ENCODE assay signal across 9 cellular contexts in genomic region chr11:8206251-8207079, GRCh38. TPM values are rescaled to one million over a fixed set of nuclear protein-coding genes. Genes with fewer than 3 reads are reported as not detected.
A peak's percentile ranks its signal among the peaks of the same experiment; 100 is the strongest.
DNase-seq lines count a peak whose midpoint lies in the region; ATAC-seq, FAIRE-seq and TF ChIP-seq lines count a peak whose summit lies in the region.
"Had no signal": no experiment of that assay in that cellular context is flagged by ENCODE, and none has a peak within 500 bp of the region (broad histone marks: within the 10 kb centered on the region; RNA-seq: fewer than 3 reads in every experiment).

No MANE protein-coding gene starts in this region.

- peaks cover 3% of the 10 kb centered on the region for H3K36me3 Mint-ChIP-seq in IgD-negative memory B cell

- H3F3A ChIP-seq in SK-N-SH (replicated peaks; ENCODE audit: insufficient read depth): no peaks in the 10 kb centered on the region

- TF ChIP-seq EP300 in SK-N-SH (IDR thresholded peaks at IDR 0.05; ENCODE audit: borderline replicate concordance in 1 of 2, low read depth in 1 of 2, low read length in 1 of 2): peak in 1 of 2 experiments; percentile 77; a peak in 2 of 4 replicates

- no peaks in the 10 kb centered on the region for H3K36me3 ChIP-seq in SK-N-SH (replicated peaks in 1 of 2; ENCODE audit: control insufficient read depth in 1 of 2, insufficient read depth in 2 of 2, low read length in 1 of 2)

- no peaks in the 10 kb centered on the region for H3K9me3 Mint-ChIP-seq in IgD-negative memory B cell

- no peaks in the 10 kb centered on the region for H4K20me1 ChIP-seq in SK-N-SH (ENCODE audit: insufficient read depth)

- CTCF ChIA-PET in SK-N-SH (lab: Yijun Ruan, JAX): interaction anchor here (0.8 to 7.1 kb wide), 15 partner anchors 10 to 360 kb away, joined by 3 to 33 read pairs (median 5); partner anchors contain the start of gene LMO1

- H3K4me3 Mint-ChIP-seq in IgD-negative memory B cell: peak overlapping the region; percentile 54 to 91 (median 74)

- no peaks in the 10 kb centered on the region for H3K79me2 ChIP-seq in SK-N-SH (ENCODE audit: insufficient read depth)

- H3K4me3 ChIP-seq in SK-N-SH (ENCODE audit: low read depth in 2 of 2, low read length in 1 of 2): peak overlapping the region in 1 of 2 experiments; percentile 21; a peak in 1 of 4 replicates

- no peak for TF ChIP-seq RAD21 in SK-N-SH (IDR thresholded peaks at IDR 0.05; ENCODE audit: low read length)

- H3K9ac ChIP-seq in SK-N-SH: no peak overlapping the region

- H3K9me2 ChIP-seq in SK-N-SH: no peaks in the 10 kb centered on the region

- H2AFZ ChIP-seq in SK-N-SH (ENCODE audit: low read depth): no peak overlapping the region

- intact Hi-C loops in Right ventricle myocardium superior (cut with DNase I): no loop called here

- POLR2A ChIA-PET in SK-N-SH (lab: Yijun Ruan, JAX): interaction anchor here (0.6 to 3.3 kb wide), 9 partner anchors 9 to 769 kb away, joined by 3 to 16 read pairs (median 4); partner anchors contain the start of gene LMO1

- peak overlapping the region in 1 of 2 experiments; percentile 98; a peak in 2 of 4 replicates for H3K27ac ChIP-seq in SK-N-SH (ENCODE audit: low read depth in 2 of 2, low read length in 1 of 2)

- no peak overlapping the region for H3K4me2 ChIP-seq in SK-N-SH

- DNase-seq in SK-N-SH (peak; percentile 92), Right ventricle myocardium superior (peak; percentile 69), pulmonary artery endothelial cell (ENCODE audit: low read depth, low spot score) (peak; percentile 77), urothelium cell line (ENCODE audit: low spot score) (no peak)
- no peak for DNase-seq in activated CD4-positive, CD25-positive, alpha-beta regulatory T cell (lab: John Stamatoyannopoulos, UW)

- ATAC-seq in Right ventricle myocardium superior (ENCODE audit: poor library complexity) (peak; percentile 74), GM21528 (IDR thresholded peaks at IDR 0.05; ENCODE audit: low FRiP score, unreplicated experiment) (no peak), HG03432 (IDR thresholded peaks at IDR 0.05; ENCODE audit: unreplicated experiment) (no peak)

- peaks cover 0 to 27% of the 10 kb centered on the region in 2 experiments; a peak in 2 of 4 replicates for H3K4me1 ChIP-seq in SK-N-SH (ENCODE audit: control insufficient read depth in 1 of 2, insufficient read depth in 2 of 2, low read depth in 1 of 2, low read length in 1 of 2)

- H3K27ac Mint-ChIP-seq in IgD-negative memory B cell: peak overlapping the region in 2 of 3 donors; percentile 36 to 58

- H3K27me3 Mint-ChIP-seq in IgD-negative memory B cell: peaks cover 3% of the 10 kb centered on the region

- no peak for TF ChIP-seq CTCF in SK-N-SH (IDR thresholded peaks at IDR 0.05)

- 48% methylated on average over 25 of the region's 31 CpGs for WGBS in SK-N-SH (ENCODE audit: low lambda C conversion rate)

- no peaks in the 10 kb centered on the region for H3K9me3 ChIP-seq in SK-N-SH

- no peaks in the 10 kb centered on the region; the same call in 1 of the 2 replicates for H3K27me3 ChIP-seq in SK-N-SH (ENCODE audit: insufficient read depth)

- H3K4me1 Mint-ChIP-seq in IgD-negative memory B cell: peaks cover 12 to 22% (median 17%) of the 10 kb centered on the region in 3 donors

- no peak for FAIRE-seq in urothelium cell line (lab: Jason Lieb, UNC)
- FAIRE-seq: islet of Langerhans had no signal

TF ChIP-seq in SK-N-SH, 30 proteins besides CTCF, POLR2A, EP300 and RAD21:
- peak; percentile 61; the same call in 1 of the 2 replicates for TF ChIP-seq MXI1 (IDR thresholded peaks at IDR 0.05; ENCODE audit: low read depth, low read length)
- peak; percentile 32; the same call in 1 of the 2 replicates for TF ChIP-seq TCF12 (IDR thresholded peaks at IDR 0.05)
- TF ChIP-seq CHD2 (IDR thresholded peaks at IDR 0.05; ENCODE audit: low read length, partially characterized antibody): peak; percentile 72
- peak; percentile 94 for TF ChIP-seq RCOR1 (IDR thresholded peaks at IDR 0.05; ENCODE audit: low read length)
- TF ChIP-seq TAF1 (IDR thresholded peaks at IDR 0.05; ENCODE audit: borderline replicate concordance, low read depth, low read length): no peak
- TF ChIP-seq SIN3A (IDR thresholded peaks at IDR 0.05; ENCODE audit: borderline replicate concordance, low read depth, low read length): no peak
- TF ChIP-seq SMC3 (IDR thresholded peaks at IDR 0.05; ENCODE audit: low read depth, low read length): no peak
- peak; percentile 42; the same call in 1 of the 2 replicates for TF ChIP-seq POLR2AphosphoS5 (IDR thresholded peaks at IDR 0.05; ENCODE audit: low read depth, low read length)
- peak; percentile 98 for TF ChIP-seq GATA2 (CRISPR knock-in tag; IDR thresholded peaks at IDR 0.05)

RNA-seq across cellular contexts. Expression of gene RIC3, which starts 37.6 kb away (rescaled TPM):
- polyA plus RNA-seq in IgD-negative memory B cell (5.5 TPM), SK-N-SH (2012; rRNA removed) (0.54 and 1.2 TPM in 2 replicates)
- 0.84 and 1.2 TPM in 2 replicates for polyA plus RNA-seq in SK-N-SH (2012; cell fraction: cytosol; rRNA removed)
- 2.8 and 4.4 TPM in 2 replicates for polyA plus RNA-seq in SK-N-SH (2012; cell fraction: nucleus; rRNA removed)
- total RNA-seq in Right ventricle myocardium superior (11.1 TPM), pulmonary artery endothelial cell (under 0.01 TPM in 1 of 2 replicates, not detected in the other)

RNA-seq across cellular contexts. Expression of gene LMO1, which starts 57.2 kb away (rescaled TPM):
- polyA plus RNA-seq in IgD-negative memory B cell (not detected), SK-N-SH (2012; rRNA removed) (0.12 and 0.62 TPM in 2 replicates)
- polyA plus RNA-seq in SK-N-SH (2012; cell fraction: cytosol; rRNA removed): 0.59 and 0.60 TPM in 2 replicates
- polyA plus RNA-seq in SK-N-SH (2012; cell fraction: nucleus; rRNA removed): 0.35 and 1.3 TPM in 2 replicates
- total RNA-seq in Right ventricle myocardium superior (2.3 TPM), pulmonary artery endothelial cell (not detected in 2 replicates)

Comparison
In these comparisons a context has a peak if more than half of its experiments do, and no peak if none do; other contexts are left out.
1. DNase-seq: peak in SK-N-SH (single experiment), Right ventricle myocardium superior (single experiment) and pulmonary artery endothelial cell (single experiment); none in activated CD4-positive, CD25-positive, alpha-beta regulatory T cell (0 of 4) and urothelium cell line (single experiment).
2. RNA of gene RIC3, which starts 37.6 kb away (total RNA-seq): 11.1 TPM in Right ventricle myocardium superior (single experiment); under 0.01 TPM in pulmonary artery endothelial cell; every median in the first group is over 10 times any median in the second.